Comparison of ENCODE assay signal across 23 cellular contexts in the genomic region with DNA sequence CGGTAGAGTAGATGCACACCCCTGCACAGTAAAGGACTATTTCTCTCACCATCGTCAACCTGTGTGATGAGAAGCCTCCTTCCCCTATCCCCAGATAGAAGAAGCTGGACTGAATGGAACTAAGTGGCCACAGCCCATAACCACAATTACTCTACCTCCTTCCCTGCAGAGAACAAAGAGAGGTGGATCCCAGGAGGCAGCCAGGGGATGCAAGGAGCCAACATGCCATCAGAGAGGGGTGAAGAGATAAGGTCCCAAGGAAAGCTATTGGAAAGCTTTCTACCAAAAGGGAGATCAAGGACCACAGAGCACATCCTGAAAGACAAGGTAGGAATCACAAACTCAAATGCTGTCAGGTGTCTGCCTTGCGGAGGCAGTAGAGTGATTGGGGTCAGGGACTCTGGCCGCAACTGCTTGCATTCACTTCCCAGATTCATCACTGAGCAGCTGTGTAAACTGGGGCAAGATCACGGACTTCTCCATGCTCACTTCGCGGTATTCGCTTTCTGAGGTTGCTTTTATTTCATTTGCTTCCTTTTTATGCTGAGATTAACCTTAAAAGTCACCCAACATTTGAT.
"Had no signal": no experiment of that assay in that cellular context is flagged by ENCODE, and none has a peak within 500 bp of the region (broad histone marks: within the 10 kb centered on the region; RNA-seq: fewer than 3 reads in every experiment).

No MANE protein-coding gene starts in this region.

- H3K4me1 Mint-ChIP-seq: naive B cell; stimulated activated memory B cell treated with anti-CD40 and anti-IgM and Interleukin-4, amounts not matched to agents 10 μg/mL and 1 μg/mL and 100 μg/mL, for 72 hours had no signal

- H3K4me3 Mint-ChIP-seq: naive B cell; nephron progenitor cell; stimulated activated memory B cell treated with anti-CD40 and anti-IgM and Interleukin-4, amounts not matched to agents 10 μg/mL and 1 μg/mL and 100 μg/mL, for 72 hours; stimulated activated naive CD8-positive, alpha-beta T cell treated with anti-CD3 and anti-CD28 coated beads, Interleukin-15, Interleukin-2, amounts not matched to agents 100 ng/mL and 50 ng/mL, for 24 hours had no signal

- H3K9me3 ChIP-seq: heart right ventricle, tibial artery, upper lobe of left lung, uterus had no signal

- H3K4me3 ChIP-seq: coronary artery, heart right ventricle, lung, spleen, tibial artery, upper lobe of left lung, uterus had no signal

- H3K27ac Mint-ChIP-seq: nephron progenitor cell; stimulated activated memory B cell treated with anti-CD40 and anti-IgM and Interleukin-4, amounts not matched to agents 10 μg/mL and 1 μg/mL and 100 μg/mL, for 72 hours; stimulated activated naive CD8-positive, alpha-beta T cell treated with anti-CD3 and anti-CD28 coated beads, Interleukin-15, Interleukin-2, amounts not matched to agents 100 ng/mL and 50 ng/mL, for 24 hours had no signal

- H3K36me3 Mint-ChIP-seq: naive B cell; stimulated activated memory B cell treated with anti-CD40 and anti-IgM and Interleukin-4, amounts not matched to agents 10 μg/mL and 1 μg/mL and 100 μg/mL, for 72 hours had no signal

- H3K27ac ChIP-seq: coronary artery, heart right ventricle, spleen, tibial artery, upper lobe of left lung, uterus had no signal

- H3K9me3 Mint-ChIP-seq: stimulated activated naive CD8-positive, alpha-beta T cell treated with anti-CD3 and anti-CD28 coated beads, Interleukin-15, Interleukin-2, amounts not matched to agents 100 ng/mL and 50 ng/mL, for 24 hours had no signal

- ATAC-seq: esophagus mucosa; heart right ventricle; left cardiac atrium; left ventricle myocardium superior; sciatic nerve; stimulated activated memory B cell treated with anti-CD40 and anti-IgM and Interleukin-4, amounts not matched to agents 10 μg/mL and 1 μg/mL and 100 μg/mL, for 72 hours had no signal

- H3K27me3 ChIP-seq: heart right ventricle, tibial artery, upper lobe of left lung, uterus had no signal

- H3K4me1 ChIP-seq: heart right ventricle, spleen, tibial artery, upper lobe of left lung, uterus had no signal

- H3K36me3 ChIP-seq: heart right ventricle, spleen, tibial artery, upper lobe of left lung, uterus had no signal

- DNase-seq: effector CD8-positive, alpha-beta T cell; heart right ventricle; hypothalamus; kidney; left cardiac atrium; left ventricle myocardium superior; mesenchymal stem cell; naive B cell; nephron progenitor cell; posterior cingulate gyrus; spleen; stimulated activated CD4-positive, alpha-beta T cell treated with anti-CD3 and anti-CD28 coated beads, Interleukin-15, amount 100 ng/mL, for 24 hours; stimulated activated CD4-positive, alpha-beta T cell treated with anti-CD3 and anti-CD28 coated beads, Interleukin-1b, Interleukin-23, amount 100 ng/mL, for 48 hours; stimulated activated CD4-positive, alpha-beta T cell treated with anti-CD3 and anti-CD28 coated beads, Interleukin-4, amount 100 ng/mL, for 24 hours; tibial artery; upper lobe of left lung; uterus had no signal
